In genomic region chr4:47838445-47838844, GRCh38 we compare ENCODE assay signal across 13 cellular contexts. TPM values are rescaled to one million over a fixed set of nuclear protein-coding genes. Genes with fewer than 3 reads are reported as not detected.
DNase-seq lines count a peak whose midpoint lies in the region; ATAC-seq, FAIRE-seq and TF ChIP-seq lines count a peak whose summit lies in the region.
"Had no signal": no experiment of that assay in that cellular context is flagged by ENCODE, and none has a peak within 500 bp of the region (broad histone marks: within the 10 kb centered on the region; RNA-seq: fewer than 3 reads in every experiment).

No MANE protein-coding gene starts in this region.

- no peak overlapping the region for H3T11ph ChIP-seq in H9 (ENCODE audit: low read length)

- H3K56ac ChIP-seq in H9 (ENCODE audit: insufficient read length, low read depth, low read length): no peak overlapping the region

- H3K4me1 Mint-ChIP-seq in H9: peaks cover 21 to 24% of the 10 kb centered on the region in 2 experiments
- H3K4me1 Mint-ChIP-seq in naive thymus-derived CD8-positive, alpha-beta T cell: peaks cover 5 to 30% (median 26%) of the 10 kb centered on the region in 4 donors

- H4K20me1 ChIP-seq in H9 (ENCODE audit: control insufficient read depth, insufficient read depth, insufficient read length) (no peaks in the 10 kb centered on the region), K562 (replicated peaks; ENCODE audit: control insufficient read depth, insufficient read depth, low read length) (no peaks in the 10 kb centered on the region)

- no peak for TF ChIP-seq EP300 in K562 (IDR thresholded peaks at IDR 0.05; ENCODE audit: low read length)
- TF ChIP-seq EP300 in upper lobe of left lung (IDR thresholded peaks at IDR 0.05): no peak

- H3K27ac Mint-ChIP-seq in H9: no peak overlapping the region
- H3K27ac Mint-ChIP-seq in naive thymus-derived CD8-positive, alpha-beta T cell: no peak overlapping the region
- H3K27ac Mint-ChIP-seq: T-helper 2 cell treated with Interferon-gamma antibody and Interleukin-4, amounts not matched to agents 5 μg/mL and 100 μg/mL, for 36 hours had no signal

- peaks cover 4% of the 10 kb centered on the region; the same call in 1 of the 3 replicates for H3K36me3 ChIP-seq in K562 (ENCODE audit: control insufficient read depth, insufficient read depth, low read length)
- peaks cover 0 to 3% (median under 1%) of the 10 kb centered on the region in 4 donors for H3K36me3 ChIP-seq in upper lobe of left lung
- peaks cover 0 to under 1% of the 10 kb centered on the region in 2 donors for H3K36me3 ChIP-seq in thyroid gland

- no peak overlapping the region for H3K4me3 ChIP-seq in K562
- H3K4me3 ChIP-seq in upper lobe of left lung: peak overlapping the region in 1 of 4 donors; percentile 50
- no peak overlapping the region for H3K4me3 ChIP-seq in thyroid gland (replicated peaks in 1 of 3)

- TF ChIP-seq RAD21 in K562 (CRISPR knock-in tag; conservative IDR thresholded peaks at IDR 0.05 in 1 of 2, IDR thresholded peaks at IDR 0.05 in 1 of 2): no peak

- POLR2A ChIA-PET in K562 (lab: Yijun Ruan, JAX): no interaction called here
- POLR2A ChIA-PET in naive thymus-derived CD8-positive, alpha-beta T cell (lab: Charles Lee): no interaction called here

- peak overlapping the region; percentile 79 for H3K4me2 ChIP-seq in H9 (ENCODE audit: insufficient read depth, insufficient read length, low read length)
- H3K4me2 ChIP-seq in K562 (ENCODE audit: insufficient read depth, low read length): no peak overlapping the region

- no peak overlapping the region for H2AK5ac ChIP-seq in H9 (ENCODE audit: insufficient read length, low read length)

- BruUV-seq in K562 (replicated peaks; lab: Mats Ljungman, UMichigan): no TSS peak

- H4K91ac ChIP-seq in H9 (ENCODE audit: insufficient read length, low read depth, low read length): no peak overlapping the region

- peak overlapping the region; percentile 73 to 87 for H3K4me3 Mint-ChIP-seq in H9
- peak overlapping the region in 9 of 10 donors; percentile 84 to 91 (median 88) for H3K4me3 Mint-ChIP-seq in naive thymus-derived CD8-positive, alpha-beta T cell

- H2BK20ac ChIP-seq in H9 (ENCODE audit: low read depth, low read length, poor library complexity, severe bottlenecking): no peak overlapping the region

- ATAC-seq in K562 (no peak), upper lobe of left lung (ENCODE audit: low FRiP score in 2 of 2) (no peak)
- ATAC-seq in naive thymus-derived CD8-positive, alpha-beta T cell: no peak

- in situ Hi-C loops in K562 (cut with MboI): no loop called here

- H3K27me3 ChIP-seq in H9 (ENCODE audit: insufficient read depth, low read length) (no peaks in the 10 kb centered on the region), K562 (ENCODE audit: control insufficient read depth in 2 of 2, insufficient read depth in 2 of 2, low read length in 2 of 2) (no peaks in the 10 kb centered on the region), upper lobe of left lung (no peaks in the 10 kb centered on the region), thyroid gland (no peaks in the 10 kb centered on the region)
- H3K27me3 ChIP-seq: tibial nerve had no signal

- H3K23ac ChIP-seq in H9 (ENCODE audit: insufficient read length, low read depth, low read length): no peak overlapping the region

- H2BK15ac ChIP-seq in H9 (ENCODE audit: low read depth, low read length): no peak overlapping the region

- no peaks in the 10 kb centered on the region for H3K79me1 ChIP-seq in H9 (ENCODE audit: insufficient read depth, low read depth, low read length, poor library complexity, severe bottlenecking)

- no peak overlapping the region for H3K4ac ChIP-seq in H9 (ENCODE audit: low read depth, low read length)

- no peak overlapping the region for H3K14ac ChIP-seq in H9 (ENCODE audit: insufficient read depth, low read length)

- intact Hi-C loops in K562 (cut with micrococcal nuclease) (loop anchor here (2.0 kb wide), 1 partner anchor 152 kb away; no protein-coding TSS in a partner anchor), thyroid gland (cut with DNase I) (loop anchor here (10.0 kb wide), 1 partner anchor 164 kb away; no protein-coding TSS in a partner anchor)

- DNase-seq in NCI-H748 (lab: John Stamatoyannopoulos, UW; ENCODE audit: unreplicated experiment) (peak; percentile 8), NCI-H748 treated with DMSO at 0.1 percent for 48 hours (lab: John Stamatoyannopoulos, UW) (no peak), H9 (no peak), K562 (ENCODE audit: extremely low read depth in 1 of 4, low spot score in 3 of 4) (no peak), upper lobe of left lung (no peak), hippocampal formation (lab: John Stamatoyannopoulos, UW) (no peak), thyroid gland (no peak)
- DNase-seq in naive thymus-derived CD8-positive, alpha-beta T cell: no peak
- DNase-seq: ACHN, GF-D8, NCI-H187 had no signal

- H3K4me1 ChIP-seq in H9 (ENCODE audit: insufficient read depth, low read length): peaks cover 6% of the 10 kb centered on the region; the same call in 1 of the 2 replicates
- H3K4me1 ChIP-seq in K562 (replicated peaks in 1 of 2; ENCODE audit: control insufficient read depth in 2 of 2, insufficient read depth in 2 of 2, low read length in 2 of 2): peaks cover 0 to 13% of the 10 kb centered on the region in 2 experiments; a peak in 2 of 5 replicates
- peaks cover 14 to 33% (median 28%) of the 10 kb centered on the region in 4 donors for H3K4me1 ChIP-seq in upper lobe of left lung
- H3K4me1 ChIP-seq in thyroid gland: peaks cover 22 to 26% of the 10 kb centered on the region in 2 donors

- H3K27ac ChIP-seq in H9 (ENCODE audit: insufficient read length, low read depth, low read length): no peak overlapping the region
- H3K27ac ChIP-seq in K562 (ENCODE audit: extremely low read depth, low read depth, low read length): no peak overlapping the region
- H3K27ac ChIP-seq in upper lobe of left lung: no peak overlapping the region
- H3K27ac ChIP-seq in thyroid gland: no peak overlapping the region

- H3K36me3 Mint-ChIP-seq in H9 (ENCODE audit: insufficient read depth in 1 of 3, low read depth in 3 of 3): peaks cover 0 to 4% (median 3%) of the 10 kb centered on the region in 3 experiments; a peak in 5 of 7 replicates
- H3K36me3 Mint-ChIP-seq in naive thymus-derived CD8-positive, alpha-beta T cell: peaks cover 0 to 4% (median 4%) of the 10 kb centered on the region in 3 donors

- no peak overlapping the region for H2BK120ac ChIP-seq in H9 (ENCODE audit: low read depth, low read length, poor library complexity, severe bottlenecking)

- no peak overlapping the region for H2AFZ ChIP-seq in H9 (ENCODE audit: low read length)
- H2AFZ ChIP-seq in K562 (ENCODE audit: low read depth, low read length): no peak overlapping the region

- no peak for FAIRE-seq in K562 (lab: Jason Lieb, UNC)

- H3K79me2 ChIP-seq in H9 (ENCODE audit: insufficient read depth, low read length) (no peaks in the 10 kb centered on the region), K562 (ENCODE audit: control insufficient read depth, insufficient read depth, low read length) (no peaks in the 10 kb centered on the region)

- no CpG with 5 or more reads among the region's 4 CpGs for WGBS in H9 (ENCODE audit: extremely low coverage, insufficient read length, low lambda C conversion rate)
- 47% methylated on average over 4 of the region's 4 CpGs for WGBS in K562 (ENCODE audit: insufficient coverage, low coverage, missing lambda C conversion rate)
- WGBS in upper lobe of left lung, 2 donors: 60 to 63% methylated on average over 4 of the region's 4 CpGs
- WGBS in thyroid gland, 2 donors: 76 to 78% methylated on average over 4 of the region's 4 CpGs

- H3K9me3 ChIP-seq in H9 (ENCODE audit: control insufficient read depth, low read depth, low read length) (no peaks in the 10 kb centered on the region), K562 (replicated peaks; ENCODE audit: control insufficient read depth, insufficient read depth, low read depth, low read length) (no peaks in the 10 kb centered on the region), upper lobe of left lung (no peaks in the 10 kb centered on the region), thyroid gland (no peaks in the 10 kb centered on the region)
- H3K9me3 ChIP-seq: tibial nerve had no signal

- H3K23me2 ChIP-seq in H9 (ENCODE audit: insufficient read length, low read depth, low read length, poor library complexity, severe bottlenecking): peaks cover 18% of the 10 kb centered on the region

- TF ChIP-seq POLR2A in K562 (conservative IDR thresholded peaks at IDR 0.05): no peak
- TF ChIP-seq POLR2A in upper lobe of left lung (IDR thresholded peaks at IDR 0.05): no peak
- no peak for TF ChIP-seq POLR2A in thyroid gland (IDR thresholded peaks at IDR 0.05)

- H3K18ac ChIP-seq in H9 (ENCODE audit: insufficient read length, low read depth, low read length): no peak overlapping the region

- no peak overlapping the region for H4K5ac ChIP-seq in H9 (ENCODE audit: insufficient read length, low read depth, low read length)

- TF ChIP-seq CTCF in H9 (conservative IDR thresholded peaks at IDR 0.05): peak; percentile 37; the same call in 2 of the 3 replicates
- no peak for TF ChIP-seq CTCF in K562 (IDR thresholded peaks at IDR 0.05 in 2 of 3, conservative IDR thresholded peaks at IDR 0.05 in 1 of 3; ENCODE audit: insufficient read depth in 2 of 3, low read depth in 1 of 3, low read length in 3 of 3)
- no peak for TF ChIP-seq CTCF in upper lobe of left lung (IDR thresholded peaks at IDR 0.05)
- TF ChIP-seq CTCF in thyroid gland (IDR thresholded peaks at IDR 0.05): no peak

- no peaks in the 10 kb centered on the region for H3K9me1 ChIP-seq in K562 (ENCODE audit: control insufficient read depth, insufficient read depth, low read length)

- peaks cover under 1 to 3% of the 10 kb centered on the region in 2 experiments; a peak in 4 of 5 replicates for H3K9me3 Mint-ChIP-seq in H9
- H3K9me3 Mint-ChIP-seq in naive thymus-derived CD8-positive, alpha-beta T cell: no peaks in the 10 kb centered on the region

- no peak overlapping the region for H3K9ac ChIP-seq in H9 (ENCODE audit: extremely low read depth, insufficient read length, low read length)
- H3K9ac ChIP-seq in K562 (ENCODE audit: insufficient read depth in 1 of 2, low read depth in 2 of 2, low read length in 2 of 2): no peak overlapping the region

- no peak overlapping the region for H4K8ac ChIP-seq in H9 (replicated peaks; ENCODE audit: insufficient read length, low read depth, low read length)

- no peak overlapping the region for H2BK12ac ChIP-seq in H9 (ENCODE audit: insufficient read length, low read depth, low read length)

- H3K27me3 Mint-ChIP-seq in H9 (ENCODE audit: low read depth): peaks cover 13% of the 10 kb centered on the region
- peaks cover 0 to 13% (median 2%) of the 10 kb centered on the region in 5 donors for H3K27me3 Mint-ChIP-seq in naive thymus-derived CD8-positive, alpha-beta T cell

- H2BK5ac ChIP-seq in H9 (ENCODE audit: insufficient read length, low read length): no peak overlapping the region

- CTCF ChIA-PET in K562 (lab: Yijun Ruan, JAX; ENCODE audit: low intra/inter-chr PET ratio): no interaction called here

RNA-seq across cellular contexts. Expression of gene CORIN, which starts 0.6 kb away (rescaled TPM):
- total RNA-seq in H9 (2021): 0.09 and 0.39 TPM in 2 replicates
- total RNA-seq in K562 (2011; cell fraction: chromatin; rRNA removed; ENCODE audit: low replicate concordance): 0.09 TPM in 1 of 2 replicates, not detected in the other
- total RNA-seq in K562 (2011; cell fraction: nucleolus; rRNA removed): 0.17 TPM in 1 of 2 replicates, not detected in the other
- 0.07 and 0.15 TPM in 2 replicates for total RNA-seq in K562 (2011; cell fraction: nucleoplasm; rRNA removed)
- total RNA-seq in K562 (2014; rRNA removed): 0.04 TPM in 1 of 2 replicates, not detected in the other
- total RNA-seq in K562 (2014; rRNA removed; fragmentation: Illumina TruSeq; extraction: Trizol): 0.06 and 0.15 TPM in 2 replicates
- total RNA-seq in K562 (2015; rRNA removed; fragmentation: Illumina TruSeq; extraction: Trizol): 0.04 TPM in 1 of 2 replicates, not detected in the other
- total RNA-seq in K562 (2021): 0.31 TPM in 1 of 2 replicates, not detected in the other
- polyA plus RNA-seq in K562 (2011; rRNA removed): 0.07 and 0.12 TPM in 2 replicates
- polyA plus RNA-seq in K562 (2011; cell fraction: cytosol; rRNA removed): 0.07 TPM in 1 of 2 replicates, not detected in the other
- 0.07 and 0.41 TPM in 2 replicates for polyA plus RNA-seq in K562 (2011; cell fraction: nucleus; rRNA removed)
- polyA plus RNA-seq in K562 (2012): 0.03 and 0.10 TPM in 2 replicates
- not detected in 2 replicates for polyA plus RNA-seq in K562 (2014; fragmentation: Illumina TruSeq; extraction: Trizol)
- not detected for polyA plus RNA-seq in K562 (2014; fragmentation: Nextera tagmentation; extraction: Ambion mirVana)
- 0.08 TPM in 1 of 2 replicates, not detected in the other for polyA plus RNA-seq in K562 (2014; rRNA removed)
- 0.18 and 0.21 TPM in 2 replicates for polyA minus RNA-seq in K562 (2011; rRNA and poly(A)+ RNA removed)
- not detected in 2 replicates for polyA minus RNA-seq in K562 (2011; cell fraction: cytosol; rRNA and poly(A)+ RNA removed)
- polyA minus RNA-seq in K562 (2011; cell fraction: nucleus; rRNA and poly(A)+ RNA removed): 0.22 TPM in 1 of 2 replicates, not detected in the other
- total RNA-seq in naive thymus-derived CD8-positive, alpha-beta T cell: under 1 TPM; 0.31 to 0.49 TPM
- polyA plus RNA-seq in naive thymus-derived CD8-positive, alpha-beta T cell: under 1 TPM in 1 of 3 donors, not detected in 2; 0.05 TPM
- total RNA-seq in upper lobe of left lung: 1 to 10 TPM in 4 of 6 donors, under 1 TPM in 2; 0.55 to 9.4 (median 2.4) TPM
- total RNA-seq in thyroid gland: under 1 TPM; 0.11 to 0.96 (median 0.21) TPM
